Comparison of ENCODE assay signal across 19 cellular contexts in genomic region chr3:103006541-103006940, GRCh38.
"Had no signal": no experiment of that assay in that cellular context is flagged by ENCODE, and none has a peak within 500 bp of the region (broad histone marks: within the 10 kb centered on the region; RNA-seq: fewer than 3 reads in every experiment).

No MANE protein-coding gene starts in this region.

- H3K4me3 ChIP-seq: coronary artery, spleen, thoracic aorta had no signal

- DNase-seq: effector CD4-positive, alpha-beta T cell; endodermal cell; erythroblast; foreskin keratinocyte; immature natural killer cell; left colon; mesendoderm; naive B cell; posterior cingulate gyrus; right cardiac atrium; spleen; stimulated activated CD4-positive, alpha-beta T cell treated with anti-CD3 and anti-CD28 coated beads, Interleukin-2, amount 100 ng/mL, for 24 hours; stimulated activated CD4-positive, alpha-beta T cell treated with anti-CD3 and anti-CD28 coated beads, Interleukin-4, amount 100 ng/mL, for 4 hours; stimulated activated naive B cell treated with anti-CD40 and anti-IgM and Interleukin-4, amounts not matched to agents 10 μg/mL and 1 μg/mL and 100 μg/mL, for 72 hours; stimulated activated naive CD8-positive, alpha-beta T cell treated with anti-CD3 and anti-CD28 coated beads, Interleukin-15, amount 100 ng/mL, for 72 hours; substantia nigra; trophoblast cell had no signal

- ATAC-seq: foreskin keratinocyte; left colon; right cardiac atrium; stimulated activated naive B cell treated with anti-CD40 and anti-IgM and Interleukin-4, amounts not matched to agents 10 μg/mL and 1 μg/mL and 100 μg/mL, for 72 hours; stimulated activated naive CD8-positive, alpha-beta T cell treated with anti-CD3 and anti-CD28 coated beads, Interleukin-15, amount 100 ng/mL, for 72 hours had no signal
